1 cellular context compared by ENCODE assay signal in genomic region chr15:88939486-88939806, GRCh38.
TF ChIP-seq lines count a peak whose summit lies in the region.

No MANE protein-coding gene starts in this region.

TF ChIP-seq in K562, 482 proteins besides CTCF, POLR2A, EP300 and RAD21:
- TF ChIP-seq, protein P1, sequence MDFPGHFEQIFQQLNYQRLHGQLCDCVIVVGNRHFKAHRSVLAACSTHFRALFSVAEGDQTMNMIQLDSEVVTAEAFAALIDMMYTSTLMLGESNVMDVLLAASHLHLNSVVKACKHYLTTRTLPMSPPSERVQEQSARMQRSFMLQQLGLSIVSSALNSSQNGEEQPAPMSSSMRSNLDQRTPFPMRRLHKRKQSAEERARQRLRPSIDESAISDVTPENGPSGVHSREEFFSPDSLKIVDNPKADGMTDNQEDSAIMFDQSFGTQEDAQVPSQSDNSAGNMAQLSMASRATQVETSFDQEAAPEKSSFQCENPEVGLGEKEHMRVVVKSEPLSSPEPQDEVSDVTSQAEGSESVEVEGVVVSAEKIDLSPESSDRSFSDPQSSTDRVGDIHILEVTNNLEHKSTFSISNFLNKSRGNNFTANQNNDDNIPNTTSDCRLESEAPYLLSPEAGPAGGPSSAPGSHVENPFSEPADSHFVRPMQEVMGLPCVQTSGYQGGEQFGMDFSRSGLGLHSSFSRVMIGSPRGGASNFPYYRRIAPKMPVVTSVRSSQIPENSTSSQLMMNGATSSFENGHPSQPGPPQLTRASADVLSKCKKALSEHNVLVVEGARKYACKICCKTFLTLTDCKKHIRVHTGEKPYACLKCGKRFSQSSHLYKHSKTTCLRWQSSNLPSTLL (IDR thresholded peaks at IDR 0.05): 0 out of 2 replicates have a peak, but pooled peaks have one; percentile 46
- TF ChIP-seq SMARCC2 (IDR thresholded peaks at IDR 0.05; ENCODE audit: low read depth) (0 out of 2 replicates have a peak, but pooled peaks have one; percentile 4), NCOA4 (IDR thresholded peaks at IDR 0.05; ENCODE audit: partially characterized antibody) (peak; percentile 46), BHLHE40 (IDR thresholded peaks at IDR 0.05; ENCODE audit: low read length) (no peak), YY1 (IDR thresholded peaks at IDR 0.05; ENCODE audit: borderline replicate concordance in 1 of 3, control insufficient read depth in 1 of 3, extremely low read depth in 1 of 3, insufficient read depth in 3 of 3, insufficient read length in 1 of 3, insufficient replicate concordance in 2 of 3, low read depth in 1 of 3, low read length in 2 of 3) (peak in 1 of 3 experiments; percentile 36), FOXJ3 (CRISPR knock-in tag; IDR thresholded peaks at IDR 0.05) (no peak), TGIF2 (CRISPR knock-in tag; IDR thresholded peaks at IDR 0.05) (no peak), ZNF696 (CRISPR knock-in tag; conservative IDR thresholded peaks at IDR 0.05) (no peak), AFF1 (IDR thresholded peaks at IDR 0.05; ENCODE audit: low read depth in 1 of 2, partially characterized antibody in 2 of 2) (no peak), NFE2 (IDR thresholded peaks at IDR 0.05; ENCODE audit: low read depth) (no peak), SMARCA5 (IDR thresholded peaks at IDR 0.05) (0 out of 2 replicates have a peak, but pooled peaks have one; percentile 40), NBN (IDR thresholded peaks at IDR 0.05; ENCODE audit: low read depth) (0 out of 2 replicates have a peak, but pooled peaks have one; percentile 16), MEF2D (tag; conservative IDR thresholded peaks at IDR 0.05; ENCODE audit: low read depth) (peak; percentile 12; the same call in 1 of the 2 replicates), MCM7 (IDR thresholded peaks at IDR 0.05) (0 out of 4 replicates have a peak, but pooled peaks of 1 of the 2 experiments have one; percentile 75), HIVEP1 (CRISPR knock-in tag; IDR thresholded peaks at IDR 0.05) (no peak), RFX5 (IDR thresholded peaks at IDR 0.05; ENCODE audit: low read depth, low read length) (no peak), ZNF740 (CRISPR knock-in tag; IDR thresholded peaks at IDR 0.05) (no peak), ZNF740 (tag; IDR thresholded peaks at IDR 0.05) (0 out of 4 replicates have a peak, but pooled peaks of 1 of the 2 experiments have one; percentile 4), PTRF (tag; IDR thresholded peaks at IDR 0.05) (0 out of 2 replicates have a peak, but pooled peaks have one; percentile 58)
- TF ChIP-seq, protein P2, sequence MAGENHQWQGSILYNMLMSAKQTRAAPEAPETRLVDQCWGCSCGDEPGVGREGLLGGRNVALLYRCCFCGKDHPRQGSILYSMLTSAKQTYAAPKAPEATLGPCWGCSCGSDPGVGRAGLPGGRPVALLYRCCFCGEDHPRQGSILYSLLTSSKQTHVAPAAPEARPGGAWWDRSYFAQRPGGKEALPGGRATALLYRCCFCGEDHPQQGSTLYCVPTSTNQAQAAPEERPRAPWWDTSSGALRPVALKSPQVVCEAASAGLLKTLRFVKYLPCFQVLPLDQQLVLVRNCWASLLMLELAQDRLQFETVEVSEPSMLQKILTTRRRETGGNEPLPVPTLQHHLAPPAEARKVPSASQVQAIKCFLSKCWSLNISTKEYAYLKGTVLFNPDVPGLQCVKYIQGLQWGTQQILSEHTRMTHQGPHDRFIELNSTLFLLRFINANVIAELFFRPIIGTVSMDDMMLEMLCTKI (IDR thresholded peaks at IDR 0.05; ENCODE audit: partially characterized antibody): no peak
- TF ChIP-seq, protein P3, sequence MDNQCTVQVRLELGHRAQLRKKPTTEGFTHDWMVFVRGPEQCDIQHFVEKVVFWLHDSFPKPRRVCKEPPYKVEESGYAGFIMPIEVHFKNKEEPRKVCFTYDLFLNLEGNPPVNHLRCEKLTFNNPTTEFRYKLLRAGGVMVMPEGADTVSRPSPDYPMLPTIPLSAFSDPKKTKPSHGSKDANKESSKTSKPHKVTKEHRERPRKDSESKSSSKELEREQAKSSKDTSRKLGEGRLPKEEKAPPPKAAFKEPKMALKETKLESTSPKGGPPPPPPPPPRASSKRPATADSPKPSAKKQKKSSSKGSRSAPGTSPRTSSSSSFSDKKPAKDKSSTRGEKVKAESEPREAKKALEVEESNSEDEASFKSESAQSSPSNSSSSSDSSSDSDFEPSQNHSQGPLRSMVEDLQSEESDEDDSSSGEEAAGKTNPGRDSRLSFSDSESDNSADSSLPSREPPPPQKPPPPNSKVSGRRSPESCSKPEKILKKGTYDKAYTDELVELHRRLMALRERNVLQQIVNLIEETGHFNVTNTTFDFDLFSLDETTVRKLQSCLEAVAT (IDR thresholded peaks at IDR 0.05): peak; percentile 71 to 77; a peak in 1 of 4 replicates
- TF ChIP-seq, protein P4, sequence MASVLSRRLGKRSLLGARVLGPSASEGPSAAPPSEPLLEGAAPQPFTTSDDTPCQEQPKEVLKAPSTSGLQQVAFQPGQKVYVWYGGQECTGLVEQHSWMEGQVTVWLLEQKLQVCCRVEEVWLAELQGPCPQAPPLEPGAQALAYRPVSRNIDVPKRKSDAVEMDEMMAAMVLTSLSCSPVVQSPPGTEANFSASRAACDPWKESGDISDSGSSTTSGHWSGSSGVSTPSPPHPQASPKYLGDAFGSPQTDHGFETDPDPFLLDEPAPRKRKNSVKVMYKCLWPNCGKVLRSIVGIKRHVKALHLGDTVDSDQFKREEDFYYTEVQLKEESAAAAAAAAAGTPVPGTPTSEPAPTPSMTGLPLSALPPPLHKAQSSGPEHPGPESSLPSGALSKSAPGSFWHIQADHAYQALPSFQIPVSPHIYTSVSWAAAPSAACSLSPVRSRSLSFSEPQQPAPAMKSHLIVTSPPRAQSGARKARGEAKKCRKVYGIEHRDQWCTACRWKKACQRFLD (CRISPR knock-in tag; IDR thresholded peaks at IDR 0.05): no peak; the same call in 1 of the 2 replicates
- TF ChIP-seq, protein P5, sequence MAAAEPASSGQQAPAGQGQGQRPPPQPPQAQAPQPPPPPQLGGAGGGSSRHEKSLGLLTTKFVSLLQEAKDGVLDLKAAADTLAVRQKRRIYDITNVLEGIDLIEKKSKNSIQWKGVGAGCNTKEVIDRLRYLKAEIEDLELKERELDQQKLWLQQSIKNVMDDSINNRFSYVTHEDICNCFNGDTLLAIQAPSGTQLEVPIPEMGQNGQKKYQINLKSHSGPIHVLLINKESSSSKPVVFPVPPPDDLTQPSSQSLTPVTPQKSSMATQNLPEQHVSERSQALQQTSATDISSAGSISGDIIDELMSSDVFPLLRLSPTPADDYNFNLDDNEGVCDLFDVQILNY (CRISPR knock-in tag; IDR thresholded peaks at IDR 0.05): no peak
